ENCODE assay signal across 15 cellular contexts in genomic region chr4:1629704-1630093, GRCh38.
"Had no signal": no experiment of that assay in that cellular context is flagged by ENCODE, and none has a peak within 500 bp of the region (broad histone marks: within the 10 kb centered on the region; RNA-seq: fewer than 3 reads in every experiment).

No MANE protein-coding gene starts in this region.

- DNase-seq: amniotic stem cell, foreskin melanocyte had no signal

- H3K27ac ChIP-seq: breast epithelium, colonic mucosa, lower lobe of right lung, neutrophil, pancreas, psoas muscle, right atrium auricular region, skin epidermis, stomach, suprapubic skin, tibial nerve had no signal

- H3K4me1 ChIP-seq: breast epithelium, colonic mucosa, lower lobe of right lung, pancreas, psoas muscle, right atrium auricular region had no signal

- H3K4me3 ChIP-seq: breast epithelium, colonic mucosa, dorsolateral prefrontal cortex, lower lobe of right lung, pancreas, psoas muscle, right atrium auricular region, skin epidermis, stomach, suprapubic skin, tibial nerve had no signal

- H3K36me3 ChIP-seq: breast epithelium, colonic mucosa, lower lobe of right lung, neutrophil, pancreas, right atrium auricular region, stomach, suprapubic skin, tibial nerve had no signal

- H3K9me3 ChIP-seq: colonic mucosa, lower lobe of right lung, neutrophil, pancreas, psoas muscle, suprapubic skin had no signal

- FAIRE-seq: pancreas, TTC549 had no signal

- H3K27me3 ChIP-seq: breast epithelium, colonic mucosa, dorsolateral prefrontal cortex, pancreas, right atrium auricular region, stomach, tibial nerve had no signal
